18 cellular contexts compared by ENCODE assay signal in the genomic region with DNA sequence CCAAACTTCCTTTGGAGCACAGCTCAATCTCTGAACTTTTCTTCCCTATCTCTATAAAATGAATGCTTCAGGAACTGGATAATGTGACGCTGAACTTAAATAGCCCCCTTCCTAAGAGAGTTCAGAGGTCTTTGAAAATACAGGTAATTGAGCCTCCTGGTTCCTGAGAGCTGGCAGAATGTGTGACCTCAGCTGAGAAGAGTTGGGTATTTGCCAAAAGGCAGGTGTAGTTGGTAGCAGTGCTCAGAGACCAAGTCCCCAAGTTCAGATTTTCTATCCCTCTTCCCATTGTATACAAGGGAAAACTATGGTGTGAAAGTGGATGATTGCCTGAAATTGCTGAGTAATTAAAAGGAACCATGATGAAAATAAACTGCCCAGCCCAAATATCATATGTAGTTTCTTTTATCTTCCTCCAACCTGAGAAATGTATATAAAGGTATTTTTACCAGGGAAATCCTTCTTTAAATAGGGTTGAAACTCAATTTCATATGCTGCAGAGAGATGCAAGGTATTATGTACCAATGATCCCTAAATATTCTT.
A peak's percentile ranks its signal among the peaks of the same experiment; 100 is the strongest.
DNase-seq lines count a peak whose midpoint lies in the region; ATAC-seq lines count a peak whose summit lies in the region.
"Had no signal": no experiment of that assay in that cellular context is flagged by ENCODE, and none has a peak within 500 bp of the region (broad histone marks: within the 10 kb centered on the region; RNA-seq: fewer than 3 reads in every experiment).

No MANE protein-coding gene starts in this region.

- H3K9me3 Mint-ChIP-seq in T-helper 2 cell treated with Interferon-gamma antibody and Interleukin-4, amounts not matched to agents 5 μg/mL and 100 μg/mL, for 36 hours = no peaks in the 10 kb centered on the region
- H3K9me3 Mint-ChIP-seq: HFFc6 had no signal

- H3K27ac Mint-ChIP-seq in T-helper 2 cell treated with Interferon-gamma antibody and Interleukin-4, amounts not matched to agents 5 μg/mL and 100 μg/mL, for 36 hours = no peak overlapping the region
- H3K27ac Mint-ChIP-seq: HFFc6; T-helper 1 cell treated with Interleukin-12 subunit alpha and Interleukin-12 subunit beta and Interleukin-4 antibody, amounts not matched to agents 30 μg/mL and 1 μg/mL, for 36 hours had no signal

- no peak overlapping the region for H3K27ac ChIP-seq in effector memory CD4-positive, alpha-beta T cell (ENCODE audit: insufficient read depth, low read length, poor library complexity, severe bottlenecking)
- H3K27ac ChIP-seq: BLaER1, KMS-11, Peyer's patch had no signal

- H3K36me3 Mint-ChIP-seq in T-helper 2 cell treated with Interferon-gamma antibody and Interleukin-4, amounts not matched to agents 5 μg/mL and 100 μg/mL, for 36 hours (ENCODE audit: low read depth) = no peaks in the 10 kb centered on the region
- H3K36me3 Mint-ChIP-seq: CD8-positive, alpha-beta memory T cell had no signal

- H3K27me3 ChIP-seq in effector memory CD4-positive, alpha-beta T cell (replicated peaks; ENCODE audit: control insufficient read depth, insufficient read depth, low read length, poor library complexity, severe bottlenecking) = no peaks in the 10 kb centered on the region
- H3K27me3 ChIP-seq: BLaER1, Peyer's patch had no signal

- ATAC-seq in HG03457 (IDR thresholded peaks at IDR 0.05; ENCODE audit: unreplicated experiment) = no peak

- no peaks in the 10 kb centered on the region for H3K4me1 ChIP-seq in effector memory CD4-positive, alpha-beta T cell (ENCODE audit: control insufficient read depth, insufficient read depth, low read length, poor library complexity, severe bottlenecking)
- H3K4me1 ChIP-seq: Peyer's patch had no signal

- no peak overlapping the region for H3K4me3 ChIP-seq in effector memory CD4-positive, alpha-beta T cell (ENCODE audit: insufficient read depth, low read depth, low read length, poor library complexity, severe bottlenecking)
- H3K4me3 ChIP-seq: BLaER1, Peyer's patch had no signal

- H3K36me3 ChIP-seq in effector memory CD4-positive, alpha-beta T cell (ENCODE audit: control insufficient read depth, insufficient read depth, low read length) = no peaks in the 10 kb centered on the region
- H3K36me3 ChIP-seq: BLaER1, Peyer's patch had no signal

- H3K9me3 ChIP-seq in effector memory CD4-positive, alpha-beta T cell (ENCODE audit: control insufficient read depth, low read length) = no peaks in the 10 kb centered on the region
- H3K9me3 ChIP-seq: BLaER1, Peyer's patch had no signal

- DNase-seq in NCI-H748 (lab: John Stamatoyannopoulos, UW; ENCODE audit: unreplicated experiment) (peak; percentile 47), NCI-H748 treated with DMSO at 0.1 percent for 48 hours (lab: John Stamatoyannopoulos, UW) (no peak), NCI-H146 (lab: John Stamatoyannopoulos, UW) (peak; percentile 50), NCI-H2171 treated with DMSO at 0.1 percent for 48 hours (lab: John Stamatoyannopoulos, UW) (peak; percentile 82), cerebellum (ENCODE audit: low spot score) (peak; percentile 26)
- no peak for DNase-seq in effector memory CD4-positive, alpha-beta T cell
- no peak for DNase-seq in T-helper 2 cell treated with Interferon-gamma antibody and Interleukin-4, amounts not matched to agents 5 μg/mL and 100 μg/mL, for 36 hours (ENCODE audit: low spot score)
- DNase-seq: CD8-positive, alpha-beta memory T cell; DND-41; HFFc6; NCI-H1092; NCI-H226; NCI-H82; Peyer's patch had no signal

- peaks cover 46% of the 10 kb centered on the region for H3K27me3 Mint-ChIP-seq in T-helper 2 cell treated with Interferon-gamma antibody and Interleukin-4, amounts not matched to agents 5 μg/mL and 100 μg/mL, for 36 hours (ENCODE audit: low read depth)
- H3K27me3 Mint-ChIP-seq: CD8-positive, alpha-beta memory T cell had no signal

- H3K4me3 Mint-ChIP-seq in T-helper 2 cell treated with Interferon-gamma antibody and Interleukin-4, amounts not matched to agents 5 μg/mL and 100 μg/mL, for 36 hours = no peak overlapping the region
- H3K4me3 Mint-ChIP-seq: CD8-positive, alpha-beta memory T cell; HFFc6; T-helper 1 cell treated with Interleukin-12 subunit alpha and Interleukin-12 subunit beta and Interleukin-4 antibody, amounts not matched to agents 30 μg/mL and 1 μg/mL, for 36 hours had no signal

- H3K4me1 Mint-ChIP-seq in T-helper 2 cell treated with Interferon-gamma antibody and Interleukin-4, amounts not matched to agents 5 μg/mL and 100 μg/mL, for 36 hours (ENCODE audit: low read depth) = peaks cover 4% of the 10 kb centered on the region

Comparison
In these comparisons a context has a peak if more than half of its experiments do, and no peak if none do; other contexts are left out.
1. DNase-seq: peak in NCI-H748 (single experiment), NCI-H146 (single experiment), NCI-H2171 treated with DMSO at 0.1 percent for 48 hours (single experiment) and cerebellum (single experiment); none in NCI-H748 treated with DMSO at 0.1 percent for 48 hours (single experiment), effector memory CD4-positive, alpha-beta T cell (0 of 3) and T-helper 2 cell treated with Interferon-gamma antibody and Interleukin-4, amounts not matched to agents 5 μg/mL and 100 μg/mL, for 36 hours (single experiment).